20 cellular contexts compared by ENCODE assay signal in genomic region chr12:57614948-57615500, GRCh38. TPM values are rescaled to one million over a fixed set of nuclear protein-coding genes. Genes with fewer than 3 reads are reported as not detected.
"Had no signal": no experiment of that assay in that cellular context is flagged by ENCODE, and none has a peak within 500 bp of the region (broad histone marks: within the 10 kb centered on the region; RNA-seq: fewer than 3 reads in every experiment).

No MANE protein-coding gene starts in this region.

- H3K9me3 Mint-ChIP-seq: activated naive CD4-positive, alpha-beta T cell treated with anti-CD3 and anti-CD28 coated beads for 36 hours; activated naive CD8-positive, alpha-beta T cell treated with anti-CD3 and anti-CD28 coated beads, Interleukin-2, amount 50 U/mL, for 24 hours; activated T-helper 17 cell treated with anti-CD3 and anti-CD28 coated beads, Interleukin-2, amount 50 U/mL, for 72 hours; natural killer cell had no signal

- H3K4me3 Mint-ChIP-seq: activated naive CD4-positive, alpha-beta T cell treated with anti-CD3 and anti-CD28 coated beads for 36 hours; activated naive CD8-positive, alpha-beta T cell treated with anti-CD3 and anti-CD28 coated beads, Interleukin-2, amount 50 U/mL, for 24 hours; activated T-helper 17 cell treated with anti-CD3 and anti-CD28 coated beads, Interleukin-2, amount 50 U/mL, for 72 hours; natural killer cell; T-helper 17 cell had no signal

- DNase-seq: activated CD4-positive, alpha-beta T cell treated with anti-CD3 and anti-CD28 coated beads, Interleukin-2, amount 50 U/mL, for 4 hours; activated naive CD4-positive, alpha-beta T cell treated with anti-CD3 and anti-CD28 coated beads for 36 hours; activated T-cell treated with anti-CD3 and anti-CD28 coated beads for 4 hours; cerebellar nuclear complex; cortex of kidney; erythroblast; mesenchymal stem cell; natural killer cell; retina; stimulated activated naive CD4-positive, alpha-beta T cell treated with Interleukin-2 at 50 U/mL for 16 hours; T-helper 17 cell; thyroid gland; WERI-Rb-1 had no signal

- H3K4me1 ChIP-seq: breast epithelium had no signal

- H3K27ac ChIP-seq: thyroid gland, WERI-Rb-1 had no signal

- H3K9me3 ChIP-seq: breast epithelium, heart left ventricle, thyroid gland had no signal

- H3K4me1 Mint-ChIP-seq: activated T-helper 17 cell treated with anti-CD3 and anti-CD28 coated beads, Interleukin-2, amount 50 U/mL, for 72 hours had no signal

- H3K36me3 ChIP-seq: breast epithelium, thyroid gland had no signal

- ATAC-seq: activated naive CD8-positive, alpha-beta T cell treated with anti-CD3 and anti-CD28 coated beads, Interleukin-2, amount 50 U/mL, for 24 hours; activated T-helper 17 cell treated with anti-CD3 and anti-CD28 coated beads, Interleukin-2, amount 50 U/mL, for 72 hours; heart left ventricle had no signal

- H3K36me3 Mint-ChIP-seq: natural killer cell had no signal

- H3K4me3 ChIP-seq: breast epithelium, thyroid gland had no signal

- FAIRE-seq: endometrium, frontal cortex, urothelium cell line had no signal

- H3K27ac Mint-ChIP-seq: activated naive CD8-positive, alpha-beta T cell treated with anti-CD3 and anti-CD28 coated beads, Interleukin-2, amount 50 U/mL, for 24 hours; activated T-helper 17 cell treated with anti-CD3 and anti-CD28 coated beads, Interleukin-2, amount 50 U/mL, for 72 hours; natural killer cell; T-helper 17 cell had no signal

RNA-seq across cellular contexts. Expression of gene B4GALNT1, which starts 18.0 kb away (rescaled TPM):
- total RNA-seq: T-helper 17 cell had no signal
